ENCODE assay signal across 9 cellular contexts in genomic region chr15:91965501-91966180, GRCh38.
DNase-seq lines count a peak whose midpoint lies in the region; ATAC-seq and TF ChIP-seq lines count a peak whose summit lies in the region.
"Had no signal": no experiment of that assay in that cellular context is flagged by ENCODE, and none has a peak within 500 bp of the region (broad histone marks: within the 10 kb centered on the region; RNA-seq: fewer than 3 reads in every experiment).

No MANE protein-coding gene starts in this region.

- TF ChIP-seq CTCF in AG10803 (conservative IDR thresholded peaks at IDR 0.05; ENCODE audit: low read length) (no peak), breast epithelium (IDR thresholded peaks at IDR 0.05) (no peak)

- TF ChIP-seq POLR2A in breast epithelium (IDR thresholded peaks at IDR 0.05), result no peak

- peak; percentile 70 for ATAC-seq in left colon

- intact Hi-C loops in breast epithelium (cut with DNase I; ENCODE audit: low total_unique reads), result no loop called here
- intact Hi-C loops in left colon (cut with DNase I, micrococcal nuclease), result no loop called here

- H3K4me1 ChIP-seq in breast epithelium, result peaks cover 0 to 4% of the 10 kb centered on the region in 2 donors
- H3K4me1 ChIP-seq: prostate gland had no signal

- H3K9me3 ChIP-seq in breast epithelium, result no peaks in the 10 kb centered on the region
- H3K9me3 ChIP-seq: prostate gland had no signal

- H3K27me3 ChIP-seq in breast epithelium, result no peaks in the 10 kb centered on the region

- peak; percentile 72 for DNase-seq in AG10803 (ENCODE audit: low read depth)
- DNase-seq in HS-5 (ENCODE audit: low read depth), result peak; percentile 78
- DNase-seq in breast epithelium (ENCODE audit: low spot score in 2 of 2), result peak in 1 of 2 donors; percentile 62
- DNase-seq in left colon, result no peak
- no peak for DNase-seq in DMS 273 (lab: John Stamatoyannopoulos, UW; ENCODE audit: unreplicated experiment)
- DNase-seq in DMS153 (lab: John Stamatoyannopoulos, UW), result no peak
- no peak for DNase-seq in activated effector memory CD4-positive, alpha-beta T cell treated with Interleukin-2 at 50 U/mL for 16 hours
- DNase-seq in activated CD4-positive, CD25-positive, alpha-beta regulatory T cell treated with anti-CD3 and anti-CD28 coated beads, Interleukin-2, amount 50 U/mL, for 72 hours, result no peak

- H3K4me3 ChIP-seq in AG10803 (ENCODE audit: low read length) (no peak overlapping the region), breast epithelium (no peak overlapping the region)
- H3K4me3 ChIP-seq: prostate gland had no signal

- H3K36me3 ChIP-seq in breast epithelium, result no peaks in the 10 kb centered on the region
- H3K36me3 ChIP-seq: prostate gland had no signal

- peak overlapping the region; percentile 40 to 78 for H3K27ac ChIP-seq in breast epithelium
- H3K27ac ChIP-seq: prostate gland had no signal

Comparison
In these comparisons a context has a peak if more than half of its experiments do, and no peak if none do; other contexts are left out.
1. DNase-seq: peak in AG10803 (single experiment) and HS-5 (single experiment); none in left colon (0 of 2), DMS 273 (single experiment), DMS153 (single experiment), activated effector memory CD4-positive, alpha-beta T cell treated with Interleukin-2 at 50 U/mL for 16 hours (single experiment) and activated CD4-positive, CD25-positive, alpha-beta regulatory T cell treated with anti-CD3 and anti-CD28 coated beads, Interleukin-2, amount 50 U/mL, for 72 hours (single experiment).